In genomic region chr9:129250786-129251185, GRCh38 we compare ENCODE assay signal across 28 cellular contexts.
DNase-seq lines count a peak whose midpoint lies in the region; ATAC-seq and TF ChIP-seq lines count a peak whose summit lies in the region.
"Had no signal": no experiment of that assay in that cellular context is flagged by ENCODE, and none has a peak within 500 bp of the region (broad histone marks: within the 10 kb centered on the region; RNA-seq: fewer than 3 reads in every experiment).

No MANE protein-coding gene starts in this region.

- no peak overlapping the region for H3K27ac ChIP-seq in foreskin keratinocyte
- H3K27ac ChIP-seq: adrenal gland; BLaER1 treated with 17β-estradiol and CSF1 and Interleukin-3, amounts not matched to agents 10 nM and 100 nM; left lung; pancreas; Peyer's patch; right lobe of liver; thyroid gland had no signal

- H3K4me1 Mint-ChIP-seq in activated T-helper 1 cell treated with anti-CD3 and anti-CD28 coated beads, Interleukin-12 subunit alpha, Interleukin-12 subunit beta, Interleukin-2, Interleukin-4 antibody, amounts not matched to agents 30 ng/mL and 10 ng/mL and 1 ng/mL, durations not matched to agents 14 hours and 24 hours and 36 hours (ENCODE audit: low read depth): no peaks in the 10 kb centered on the region

- H3K4me3 Mint-ChIP-seq in activated T-helper 1 cell treated with anti-CD3 and anti-CD28 coated beads, Interleukin-12 subunit alpha, Interleukin-12 subunit beta, Interleukin-2, Interleukin-4 antibody, amounts not matched to agents 30 ng/mL and 10 ng/mL and 1 ng/mL, durations not matched to agents 14 hours and 24 hours and 36 hours: no peak overlapping the region
- H3K4me3 Mint-ChIP-seq: central memory CD8-positive, alpha-beta T cell; nephron; stimulated activated naive CD8-positive, alpha-beta T cell treated with anti-CD3 and anti-CD28 coated beads, Interleukin-15, amount 100 ng/mL, for 72 hours; T-helper 1 cell treated with Interleukin-12 subunit alpha and Interleukin-12 subunit beta and Interleukin-4 antibody, amounts not matched to agents 30 μg/mL and 1 μg/mL, for 36 hours had no signal

- H3K27me3 Mint-ChIP-seq in activated T-helper 1 cell treated with anti-CD3 and anti-CD28 coated beads, Interleukin-12 subunit alpha, Interleukin-12 subunit beta, Interleukin-2, Interleukin-4 antibody, amounts not matched to agents 30 ng/mL and 10 ng/mL and 1 ng/mL, durations not matched to agents 14 hours and 24 hours and 36 hours (ENCODE audit: insufficient read depth): peaks cover 34% of the 10 kb centered on the region
- H3K27me3 Mint-ChIP-seq: stimulated activated naive CD8-positive, alpha-beta T cell treated with anti-CD3 and anti-CD28 coated beads, Interleukin-15, amount 100 ng/mL, for 72 hours had no signal

- DNase-seq in EH (ENCODE audit: low read depth): peak; percentile 63
- DNase-seq in LoVo (ENCODE audit: low spot score): peak; percentile 7
- peak; percentile 8 for DNase-seq in astrocyte of the cerebellum (ENCODE audit: low read depth)
- DNase-seq in foreskin keratinocyte: peak; percentile 34 to 49
- no peak for DNase-seq in activated T-helper 1 cell treated with anti-CD3 and anti-CD28 coated beads, Interleukin-12 subunit alpha, Interleukin-12 subunit beta, Interleukin-2, Interleukin-4 antibody, amounts not matched to agents 30 ng/mL and 10 ng/mL and 1 ng/mL, durations not matched to agents 14 hours and 24 hours and 36 hours (ENCODE audit: low spot score)
- no peak for DNase-seq in stimulated activated CD8-positive, alpha-beta memory T cell treated with anti-CD3 and anti-CD28 coated beads, Interleukin-4, amount 100 ng/mL, for 48 hours
- DNase-seq in retina: no peak
- DNase-seq: ACHN; activated CD4-positive, alpha-beta T cell treated with anti-CD3 and anti-CD28 coated beads for 1 hour; dorsolateral prefrontal cortex; midbrain; MV-4-11; NCI-H1694; NCI-H2171; NCI-H524; NK-92 treated with Interleukin-12 subunit alpha and Interleukin-12 subunit beta, amount 100 ng/mL, for 24 hours; pancreas; Peyer's patch; stimulated activated naive CD8-positive, alpha-beta T cell treated with anti-CD3 and anti-CD28 coated beads, Interleukin-15, amount 100 ng/mL, for 72 hours; thyroid gland had no signal

- H3K36me3 Mint-ChIP-seq in activated T-helper 1 cell treated with anti-CD3 and anti-CD28 coated beads, Interleukin-12 subunit alpha, Interleukin-12 subunit beta, Interleukin-2, Interleukin-4 antibody, amounts not matched to agents 30 ng/mL and 10 ng/mL and 1 ng/mL, durations not matched to agents 14 hours and 24 hours and 36 hours (ENCODE audit: low read depth): peaks cover 2% of the 10 kb centered on the region

- TF ChIP-seq CTCF in astrocyte of the cerebellum (IDR thresholded peaks at IDR 0.05; ENCODE audit: low read depth, low read length, missing control alignments) (no peak), foreskin keratinocyte (conservative IDR thresholded peaks at IDR 0.05) (no peak)

- H3K9me3 Mint-ChIP-seq in activated T-helper 1 cell treated with anti-CD3 and anti-CD28 coated beads, Interleukin-12 subunit alpha, Interleukin-12 subunit beta, Interleukin-2, Interleukin-4 antibody, amounts not matched to agents 30 ng/mL and 10 ng/mL and 1 ng/mL, durations not matched to agents 14 hours and 24 hours and 36 hours: no peaks in the 10 kb centered on the region
- H3K9me3 Mint-ChIP-seq: central memory CD8-positive, alpha-beta T cell; stimulated activated naive CD8-positive, alpha-beta T cell treated with anti-CD3 and anti-CD28 coated beads, Interleukin-15, amount 100 ng/mL, for 72 hours; T-helper 1 cell treated with Interleukin-12 subunit alpha and Interleukin-12 subunit beta and Interleukin-4 antibody, amounts not matched to agents 30 μg/mL and 1 μg/mL, for 36 hours had no signal

- in situ Hi-C loops in astrocyte of the cerebellum (cut with HindIII; ENCODE audit: low sequenced_read_pairs): no loop called here

- no peak overlapping the region for H3K4me3 ChIP-seq in astrocyte of the cerebellum (ENCODE audit: low read depth, low read length)
- H3K4me3 ChIP-seq: adrenal gland; BLaER1 treated with 17β-estradiol and CSF1 and Interleukin-3, amounts not matched to agents 10 nM and 100 nM; dorsolateral prefrontal cortex; left lung; pancreas; Peyer's patch; right lobe of liver; thyroid gland had no signal

- intact Hi-C loops in activated T-helper 1 cell treated with anti-CD3 and anti-CD28 coated beads, Interleukin-12 subunit alpha, Interleukin-12 subunit beta, Interleukin-2, Interleukin-4 antibody, amounts not matched to agents 30 ng/mL and 10 ng/mL and 1 ng/mL, durations not matched to agents 14 hours and 24 hours and 36 hours (cut with micrococcal nuclease): no loop called here

- no peak overlapping the region for H3K27ac Mint-ChIP-seq in activated T-helper 1 cell treated with anti-CD3 and anti-CD28 coated beads, Interleukin-12 subunit alpha, Interleukin-12 subunit beta, Interleukin-2, Interleukin-4 antibody, amounts not matched to agents 30 ng/mL and 10 ng/mL and 1 ng/mL, durations not matched to agents 14 hours and 24 hours and 36 hours
- H3K27ac Mint-ChIP-seq: stimulated activated naive CD8-positive, alpha-beta T cell treated with anti-CD3 and anti-CD28 coated beads, Interleukin-15, amount 100 ng/mL, for 72 hours; T-helper 1 cell treated with Interleukin-12 subunit alpha and Interleukin-12 subunit beta and Interleukin-4 antibody, amounts not matched to agents 30 μg/mL and 1 μg/mL, for 36 hours had no signal

- peaks cover 8% of the 10 kb centered on the region for H3K4me1 ChIP-seq in foreskin keratinocyte
- H3K4me1 ChIP-seq: left lung, right lobe of liver, thyroid gland had no signal

- no peak for ATAC-seq in foreskin keratinocyte
- ATAC-seq in GM21367 (IDR thresholded peaks at IDR 0.05; ENCODE audit: unreplicated experiment): no peak
- ATAC-seq: left lung; pancreas; right lobe of liver; stimulated activated naive CD8-positive, alpha-beta T cell treated with anti-CD3 and anti-CD28 coated beads, Interleukin-15, amount 100 ng/mL, for 72 hours had no signal

- H3K27me3 ChIP-seq in foreskin keratinocyte: no peaks in the 10 kb centered on the region
- H3K27me3 ChIP-seq: adrenal gland, dorsolateral prefrontal cortex, pancreas, Peyer's patch, right lobe of liver, thyroid gland had no signal

Comparison
In these comparisons a context has a peak if more than half of its experiments do, and no peak if none do; other contexts are left out.
1. DNase-seq: peak in EH (single experiment), LoVo (single experiment), astrocyte of the cerebellum (single experiment) and foreskin keratinocyte (2 of 2); none in activated T-helper 1 cell treated with anti-CD3 and anti-CD28 coated beads, Interleukin-12 subunit alpha, Interleukin-12 subunit beta, Interleukin-2, Interleukin-4 antibody, amounts not matched to agents 30 ng/mL and 10 ng/mL and 1 ng/mL, durations not matched to agents 14 hours and 24 hours and 36 hours (single experiment), stimulated activated CD8-positive, alpha-beta memory T cell treated with anti-CD3 and anti-CD28 coated beads, Interleukin-4, amount 100 ng/mL, for 48 hours (single experiment) and retina (single experiment).